Comparison of ENCODE assay signal across 19 cellular contexts in the genomic region with DNA sequence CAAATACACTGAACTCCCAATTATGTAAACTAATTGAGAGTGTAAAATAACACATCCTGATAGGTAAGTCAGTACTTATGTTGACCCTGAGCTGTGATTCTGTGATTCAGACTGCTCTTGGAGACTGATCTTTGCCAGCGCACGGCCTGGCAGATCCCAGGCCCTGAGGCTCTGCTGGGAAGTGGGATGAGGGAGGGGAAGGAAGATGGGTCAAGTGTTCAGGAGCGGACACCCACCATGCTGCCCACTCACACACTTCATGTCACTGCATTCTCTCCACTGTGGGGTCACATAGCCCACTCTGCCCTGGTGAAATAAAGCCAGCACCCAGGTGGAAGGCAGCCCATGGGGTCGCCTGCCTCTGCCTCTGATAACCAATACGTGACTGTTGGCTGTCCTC.
"Had no signal": no experiment of that assay in that cellular context is flagged by ENCODE, and none has a peak within 500 bp of the region (broad histone marks: within the 10 kb centered on the region; RNA-seq: fewer than 3 reads in every experiment).

No MANE protein-coding gene starts in this region.

- H3K27me3 Mint-ChIP-seq: activated T-cell treated with anti-CD3 and anti-CD28 coated beads, Interleukin-2, amount 50 U/mL, for 24 hours; dendritic cell treated with granulocyte-macrophage colony-stimulating factor and Interleukin-4, amounts not matched to agents 40 ng/mL and 50 ng/mL, for 4 days; progenitor cell of endocrine pancreas had no signal

- H3K9me3 Mint-ChIP-seq: activated naive CD4-positive, alpha-beta T cell treated with anti-CD3 and anti-CD28 coated beads, Interleukin-2, amount 50 U/mL, for 72 hours; activated T-cell treated with anti-CD3 and anti-CD28 coated beads, Interleukin-2, amount 50 U/mL, for 24 hours; dendritic cell treated with granulocyte-macrophage colony-stimulating factor and Interleukin-4, amounts not matched to agents 40 ng/mL and 50 ng/mL, for 4 days; T-helper 2 cell treated with Interferon-gamma antibody and Interleukin-4, amounts not matched to agents 5 μg/mL and 100 μg/mL, for 36 hours had no signal

- H3K27ac ChIP-seq: neutrophil, uterus had no signal

- H3K36me3 Mint-ChIP-seq: activated naive CD4-positive, alpha-beta T cell treated with anti-CD3 and anti-CD28 coated beads, Interleukin-2, amount 50 U/mL, for 72 hours had no signal

- H3K36me3 ChIP-seq: neutrophil, uterus had no signal

- H3K4me3 ChIP-seq: body of pancreas, uterus had no signal

- H3K9me3 ChIP-seq: body of pancreas, neutrophil, uterus had no signal

- H3K27ac Mint-ChIP-seq: activated T-cell treated with anti-CD3 and anti-CD28 coated beads, Interleukin-2, amount 50 U/mL, for 24 hours; dendritic cell treated with granulocyte-macrophage colony-stimulating factor and Interleukin-4, amounts not matched to agents 40 ng/mL and 50 ng/mL, for 4 days; T-helper 2 cell treated with Interferon-gamma antibody and Interleukin-4, amounts not matched to agents 5 μg/mL and 100 μg/mL, for 36 hours had no signal

- DNase-seq: activated CD4-positive, alpha-beta T cell treated with anti-CD3 and anti-CD28 coated beads, Interleukin-2, amount 50 U/mL, for 4 hours; activated effector memory CD4-positive, alpha-beta T cell treated with anti-CD3 and anti-CD28 coated beads, Interleukin-2, amount 50 U/mL, for 16 hours; activated T-cell treated with anti-CD3 and anti-CD28 coated beads, Interleukin-2, amount 50 U/mL, for 24 hours; amniotic stem cell; cerebellar nuclear complex; mesenchymal stem cell; stimulated activated CD4-positive, alpha-beta T cell treated with anti-CD3 and anti-CD28 coated beads, Interleukin-12 subunit alpha, Interleukin-12 subunit beta, amount 100 ng/mL, for 4 hours; stimulated activated CD4-positive, alpha-beta T cell treated with anti-CD3 and anti-CD28 coated beads, Interleukin-2, amount 100 ng/mL, for 48 hours; stimulated activated naive CD8-positive, alpha-beta T cell treated with anti-CD3 and anti-CD28 coated beads, Interleukin-15, Interleukin-2, amounts not matched to agents 100 U/mL and 50 U/mL, for 24 hours; SW 1271; uterus had no signal

- H3K4me1 ChIP-seq: uterus had no signal

- H3K27me3 ChIP-seq: body of pancreas, neutrophil, uterus had no signal

- ATAC-seq: activated CD4-positive, CD25-positive, alpha-beta regulatory T cell treated with anti-CD3 and anti-CD28 coated beads, Interleukin-2, amount 50 U/mL, for 24 hours; activated naive CD4-positive, alpha-beta T cell treated with anti-CD3 and anti-CD28 coated beads, Interleukin-2, amount 50 U/mL, for 72 hours; sciatic nerve; stimulated activated naive CD8-positive, alpha-beta T cell treated with anti-CD3 and anti-CD28 coated beads, Interleukin-15, Interleukin-2, amounts not matched to agents 100 U/mL and 50 U/mL, for 24 hours had no signal

- H3K4me3 Mint-ChIP-seq: activated T-cell treated with anti-CD3 and anti-CD28 coated beads, Interleukin-2, amount 50 U/mL, for 24 hours; dendritic cell treated with granulocyte-macrophage colony-stimulating factor and Interleukin-4, amounts not matched to agents 40 ng/mL and 50 ng/mL, for 4 days; T-helper 2 cell treated with Interferon-gamma antibody and Interleukin-4, amounts not matched to agents 5 μg/mL and 100 μg/mL, for 36 hours had no signal
